In the genomic region with DNA sequence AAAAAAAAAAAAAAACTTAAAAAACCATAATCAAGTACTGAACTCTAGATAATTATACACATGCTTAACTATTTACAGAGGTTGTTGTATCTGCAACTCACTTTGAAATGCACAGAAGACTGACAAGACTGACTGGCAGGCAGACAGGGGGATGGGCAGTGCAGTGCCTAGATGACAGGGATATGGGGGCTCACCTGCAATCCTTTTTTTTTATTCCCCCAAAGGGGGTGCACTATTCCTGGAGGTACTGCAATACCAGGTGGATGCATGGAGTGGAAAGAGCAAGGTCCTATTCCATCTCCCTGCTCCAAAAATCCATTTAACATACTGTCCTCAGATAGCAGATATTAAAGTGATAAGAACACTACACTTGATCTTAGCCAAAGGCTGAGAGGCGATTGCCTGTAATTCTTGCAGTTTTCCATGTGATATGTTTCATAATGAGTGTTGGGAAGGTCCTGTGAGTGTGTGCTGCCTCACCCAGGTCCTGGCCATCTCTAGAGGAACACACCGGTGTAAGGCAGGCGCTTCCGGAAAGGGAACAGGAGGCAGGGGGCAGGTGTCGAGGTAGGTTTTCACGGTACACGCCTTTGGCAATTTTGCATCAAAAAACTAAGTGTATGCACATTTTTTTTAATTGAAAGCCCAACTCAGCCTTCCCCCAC, we compare ENCODE assay signal across 8 cellular contexts. TPM values are rescaled to one million over a fixed set of nuclear protein-coding genes. Genes with fewer than 3 reads are reported as not detected.
DNase-seq lines count a peak whose midpoint lies in the region; ATAC-seq, FAIRE-seq and TF ChIP-seq lines count a peak whose summit lies in the region.

No MANE protein-coding gene starts in this region.

- no peak overlapping the region for H3K4ac ChIP-seq in mesendoderm (ENCODE audit: low read depth, low read length)

- 10% methylated on average over 7 of the region's 7 CpGs for WGBS in liver
- WGBS in HepG2 (ENCODE audit: low lambda C conversion rate), result 94% methylated on average over 7 of the region's 7 CpGs
- no CpG with 5 or more reads among the region's 7 CpGs for WGBS in mesendoderm (ENCODE audit: extremely low coverage, insufficient coverage, low lambda C conversion rate)

- H4K5ac ChIP-seq in mesendoderm (ENCODE audit: low read length), result no peak overlapping the region

- no peak overlapping the region for H3K9ac ChIP-seq in liver (ENCODE audit: low read depth in 1 of 2, low read length in 2 of 2)
- no peak overlapping the region for H3K9ac ChIP-seq in HepG2 (ENCODE audit: insufficient read depth, low read depth, low read length)
- H3K9ac ChIP-seq in mesendoderm (ENCODE audit: low read length), result peak overlapping the region; percentile 71

- no peak overlapping the region for H4K8ac ChIP-seq in mesendoderm (ENCODE audit: low read depth, low read length)

- H3K36me3 Mint-ChIP-seq in central memory CD8-positive, alpha-beta T cell (ENCODE audit: insufficient read depth), result peaks cover 25% of the 10 kb centered on the region

- FAIRE-seq in HepG2 (lab: Jason Lieb, UNC), result no peak

- H3K9me3 Mint-ChIP-seq in central memory CD8-positive, alpha-beta T cell, result no peaks in the 10 kb centered on the region

- TF ChIP-seq POLR2A in HepG2 (IDR thresholded peaks at IDR 0.05; ENCODE audit: insufficient read depth in 1 of 2, low read depth in 2 of 2, low read length in 2 of 2) (no peak), vagina (IDR thresholded peaks at IDR 0.05) (no peak)

- no peak overlapping the region for H3K23ac ChIP-seq in mesendoderm (ENCODE audit: low read length)

- in situ Hi-C loops in HepG2 (cut with HindIII; ENCODE audit: extremely low pct_ligation_motif_present, low pct_unique_long_range_greater_than_20kb), result no loop called here

- peaks cover 13 to 81% (median 61%) of the 10 kb centered on the region in 4 donors for H3K4me1 ChIP-seq in liver (ENCODE audit: control insufficient read depth in 4 of 4, insufficient read depth in 4 of 4, low read length in 3 of 4)
- peaks cover 3% of the 10 kb centered on the region; the same call in 1 of the 2 replicates for H3K4me1 ChIP-seq in HepG2 (ENCODE audit: insufficient read depth, low read length)
- no peaks in the 10 kb centered on the region for H3K4me1 ChIP-seq in mesendoderm (ENCODE audit: control insufficient read depth, low read depth, low read length)
- H3K4me1 ChIP-seq in vagina, result peaks cover 13% of the 10 kb centered on the region

- H3K27me3 Mint-ChIP-seq in central memory CD8-positive, alpha-beta T cell, result no peaks in the 10 kb centered on the region

- H3K27me3 ChIP-seq in liver (ENCODE audit: control insufficient read depth in 4 of 4, insufficient read depth in 4 of 4, low read length in 3 of 4) (no peaks in the 10 kb centered on the region), HepG2 (ENCODE audit: control insufficient read depth in 1 of 2, insufficient read depth in 2 of 2, low read length in 2 of 2) (no peaks in the 10 kb centered on the region), mesendoderm (ENCODE audit: insufficient read depth, low read length, poor library complexity) (no peaks in the 10 kb centered on the region), vagina (no peaks in the 10 kb centered on the region)

- no peak overlapping the region for H2BK15ac ChIP-seq in mesendoderm (replicated peaks; ENCODE audit: low read depth)

- no peak overlapping the region for H2BK120ac ChIP-seq in mesendoderm (ENCODE audit: low read depth, low read length)

- POLR2A ChIA-PET in HepG2 (lab: Yijun Ruan, JAX), result no interaction called here

- peak overlapping the region; percentile 86 for H3K56ac ChIP-seq in mesendoderm (ENCODE audit: low read length)

- no peak for TF ChIP-seq EP300 in HepG2 (IDR thresholded peaks at IDR 0.05; ENCODE audit: low read depth in 2 of 2, low read length in 2 of 2)
- TF ChIP-seq EP300 in HepG2 (CRISPR knock-in tag; IDR thresholded peaks at IDR 0.05; ENCODE audit: borderline replicate concordance), result no peak

- no peak for ATAC-seq in HepG2
- ATAC-seq in central memory CD8-positive, alpha-beta T cell (replicated peaks; ENCODE audit: extremely low read depth, poor library complexity, severe bottlenecking), result no peak
- ATAC-seq in HG03378 (IDR thresholded peaks at IDR 0.05; ENCODE audit: unreplicated experiment), result no peak
- ATAC-seq in GM21515 (IDR thresholded peaks at IDR 0.05; ENCODE audit: unreplicated experiment), result no peak

- intact Hi-C loops in HepG2 (cut with micrococcal nuclease; ENCODE audit: unreplicated experiment) (no loop called here), vagina (cut with DNase I) (no loop called here)

- peaks cover 9 to 18% (median 10%) of the 10 kb centered on the region in 4 donors for H3K36me3 ChIP-seq in liver (ENCODE audit: control insufficient read depth in 4 of 4, insufficient read depth in 3 of 4, low read depth in 1 of 4, low read length in 3 of 4)
- H3K36me3 ChIP-seq in HepG2 (replicated peaks in 1 of 2; ENCODE audit: control insufficient read depth in 1 of 2, insufficient read depth in 2 of 2, low read length in 2 of 2), result peaks cover 23 to 55% of the 10 kb centered on the region in 2 experiments
- H3K36me3 ChIP-seq in mesendoderm (ENCODE audit: control insufficient read depth, insufficient read depth, low read length), result peaks cover 9% of the 10 kb centered on the region
- H3K36me3 ChIP-seq in vagina, result peaks cover 0 to 10% of the 10 kb centered on the region in 2 donors

- no TSS peak for BruUV-seq in HepG2 (replicated peaks; lab: Mats Ljungman, UMichigan)

- peaks cover 10% of the 10 kb centered on the region; the same call in 1 of the 2 replicates for H4K20me1 ChIP-seq in HepG2 (ENCODE audit: insufficient read depth, low read length)

- H3K4me2 ChIP-seq in HepG2 (ENCODE audit: low read depth, low read length) (no peak overlapping the region), mesendoderm (ENCODE audit: low read length) (peak overlapping the region; percentile 79)

- DNase-seq in HepG2 (ENCODE audit: low spot score) (no peak), mesendoderm (no peak), vagina (ENCODE audit: extremely low spot score in 2 of 2) (no peak)
- no peak for DNase-seq in central memory CD8-positive, alpha-beta T cell (ENCODE audit: low spot score in 2 of 2)
- DNase-seq in activated effector memory CD4-positive, alpha-beta T cell treated with Interleukin-2 at 50 U/mL for 16 hours, result no peak

- H3K79me2 ChIP-seq in HepG2 (ENCODE audit: insufficient read depth, low read length), result no peaks in the 10 kb centered on the region
- no peaks in the 10 kb centered on the region for H3K79me2 ChIP-seq in mesendoderm (ENCODE audit: control insufficient read depth, insufficient read depth, low read length)

- H2AK5ac ChIP-seq in mesendoderm (ENCODE audit: low read length), result no peak overlapping the region

- H3K27ac ChIP-seq in liver (ENCODE audit: low read depth in 1 of 2, low read length in 2 of 2), result peak overlapping the region; percentile 2 to 56
- H3K27ac ChIP-seq in HepG2 (ENCODE audit: extremely low read length, insufficient read depth, low read length), result no peak overlapping the region
- no peak overlapping the region for H3K27ac ChIP-seq in mesendoderm (ENCODE audit: low read depth, low read length)
- peak overlapping the region; percentile 53 for H3K27ac ChIP-seq in vagina

- H3K18ac ChIP-seq in mesendoderm (ENCODE audit: low read length), result no peak overlapping the region

- peak overlapping the region; percentile 58 for H3K4me3 Mint-ChIP-seq in central memory CD8-positive, alpha-beta T cell

- H3K4me1 Mint-ChIP-seq in central memory CD8-positive, alpha-beta T cell, result no peaks in the 10 kb centered on the region

- TF ChIP-seq CTCF in liver (IDR thresholded peaks at IDR 0.05; ENCODE audit: low read depth, low read length, missing input control), result no peak
- TF ChIP-seq CTCF in HepG2 (CRISPR knock-in tag; IDR thresholded peaks at IDR 0.05), result no peak
- TF ChIP-seq CTCF in vagina (IDR thresholded peaks at IDR 0.05), result no peak

- no peak overlapping the region for H2BK5ac ChIP-seq in mesendoderm (ENCODE audit: low read length)

- H3K9me3 ChIP-seq in liver (ENCODE audit: control insufficient read depth in 4 of 4, low read length in 3 of 4) (no peaks in the 10 kb centered on the region), HepG2 (ENCODE audit: low read length) (no peaks in the 10 kb centered on the region), vagina (no peaks in the 10 kb centered on the region)

- TF ChIP-seq RAD21 in liver (IDR thresholded peaks at IDR 0.05), result no peak
- no peak for TF ChIP-seq RAD21 in HepG2 (CRISPR knock-in tag; IDR thresholded peaks at IDR 0.05)

- H2AFZ ChIP-seq in HepG2 (ENCODE audit: low read length), result no peak overlapping the region

- CTCF ChIA-PET in HepG2 (lab: Yijun Ruan, JAX; ENCODE audit: low intra/inter-chr PET ratio, low total read pairs), result no interaction called here

- H3K4me3 ChIP-seq in liver (ENCODE audit: low read depth in 1 of 3, low read length in 3 of 3) (peak overlapping the region in 1 of 3 donors; percentile 14), HepG2 (replicated peaks in 1 of 3; ENCODE audit: insufficient read depth in 1 of 3, low read depth in 2 of 3, low read length in 3 of 3) (no peak overlapping the region), mesendoderm (ENCODE audit: low read length) (peak overlapping the region; percentile 43), vagina (peak overlapping the region; percentile 48 to 69)

- H3K79me1 ChIP-seq in mesendoderm (ENCODE audit: low read length), result peaks cover 1% of the 10 kb centered on the region

- no peak overlapping the region for H3K27ac Mint-ChIP-seq in central memory CD8-positive, alpha-beta T cell (ENCODE audit: low read depth)

RNA-seq across cellular contexts. Expression of gene SEC61A1, which starts 22.7 kb away (rescaled TPM):
- total RNA-seq in liver (100 to 1,000 TPM in 1 of 2 donors, 10 to 100 TPM in 1; 80.4 to 295 TPM), HepG2 (2016; rRNA removed; fragmentation: Illumina TruSeq; extraction: Trizol) (128 and 203 TPM in 2 replicates), vagina (92.8 TPM)
- polyA plus RNA-seq in liver (100 to 1,000 TPM in 1 of 2 donors, 10 to 100 TPM in 1; 90.8 to 203 TPM), HepG2 (2011; rRNA removed) (170 and 173 TPM in 2 replicates)
- 23.2 and 24.0 TPM in 2 replicates for total RNA-seq in HepG2 (2016; cell fraction: cytosol; rRNA removed; fragmentation: Illumina TruSeq; extraction: Trizol; ENCODE audit: low read depth)
- total RNA-seq in HepG2 (2016; cell fraction: insoluble cytoplasmic fraction; rRNA removed; fragmentation: Illumina TruSeq; extraction: Trizol), result 113 and 205 TPM in 2 replicates
- total RNA-seq in HepG2 (2016; cell fraction: membrane; rRNA removed; fragmentation: Illumina TruSeq; extraction: Trizol), result 77.7 and 81.8 TPM in 2 replicates
- 217 and 248 TPM in 2 replicates for total RNA-seq in HepG2 (2016; cell fraction: nucleus; rRNA removed; fragmentation: Illumina TruSeq; extraction: Trizol)
- 169 and 191 TPM in 2 replicates for polyA plus RNA-seq in HepG2 (2011; cell fraction: cytosol; rRNA removed)
- polyA plus RNA-seq in HepG2 (2011; cell fraction: nucleus; rRNA removed), result 153 and 160 TPM in 2 replicates
- polyA plus RNA-seq in HepG2 (2012), result 121 and 145 TPM in 2 replicates
- polyA plus RNA-seq in HepG2 (2016; cell fraction: cytosol; fragmentation: Illumina TruSeq; extraction: Trizol; ENCODE audit: low read depth), result 19.7 and 20.8 TPM in 2 replicates
- 101 and 109 TPM in 2 replicates for polyA plus RNA-seq in HepG2 (2016; cell fraction: insoluble cytoplasmic fraction; fragmentation: Illumina TruSeq; extraction: Trizol; ENCODE audit: low read depth)
- 42.6 and 47.4 TPM in 2 replicates for polyA plus RNA-seq in HepG2 (2016; cell fraction: membrane; fragmentation: Illumina TruSeq; extraction: Trizol; ENCODE audit: low read depth)
- polyA plus RNA-seq in HepG2 (2016; cell fraction: nucleus; fragmentation: Illumina TruSeq; extraction: Trizol; ENCODE audit: insufficient read depth, low read depth), result 314 and 317 TPM in 2 replicates
- 520 and 651 TPM in 2 replicates for polyA minus RNA-seq in HepG2 (2011; rRNA and poly(A)+ RNA removed; ENCODE audit: low replicate concordance)
- 181 and 199 TPM in 2 replicates for polyA minus RNA-seq in HepG2 (2011; cell fraction: cytosol; rRNA and poly(A)+ RNA removed)
- polyA minus RNA-seq in HepG2 (2011; cell fraction: nucleus; rRNA and poly(A)+ RNA removed), result 116 and 132 TPM in 2 replicates
- 140 TPM for polyA plus RNA-seq in mesendoderm (2013, experiment 1 of 2)
- polyA plus RNA-seq in mesendoderm (2013, experiment 2 of 2), result 137 TPM

RNA-seq across cellular contexts. Expression of gene RUVBL1, which starts 48.6 kb away (rescaled TPM):
- total RNA-seq in liver, result 10 to 100 TPM; 13.9 to 23.1 TPM
- polyA plus RNA-seq in liver, result 10 to 100 TPM; 13.3 to 13.9 TPM
- total RNA-seq in HepG2 (2016; rRNA removed; fragmentation: Illumina TruSeq; extraction: Trizol), result 86.3 and 120 TPM in 2 replicates
- 21.3 and 22.5 TPM in 2 replicates for total RNA-seq in HepG2 (2016; cell fraction: cytosol; rRNA removed; fragmentation: Illumina TruSeq; extraction: Trizol; ENCODE audit: low read depth)
- 90.7 and 130 TPM in 2 replicates for total RNA-seq in HepG2 (2016; cell fraction: insoluble cytoplasmic fraction; rRNA removed; fragmentation: Illumina TruSeq; extraction: Trizol)
- total RNA-seq in HepG2 (2016; cell fraction: membrane; rRNA removed; fragmentation: Illumina TruSeq; extraction: Trizol), result 28.2 and 30.2 TPM in 2 replicates
- total RNA-seq in HepG2 (2016; cell fraction: nucleus; rRNA removed; fragmentation: Illumina TruSeq; extraction: Trizol), result 36.7 and 39.2 TPM in 2 replicates
- 29.7 and 32.7 TPM in 2 replicates for polyA plus RNA-seq in HepG2 (2011; rRNA removed)
- polyA plus RNA-seq in HepG2 (2011; cell fraction: cytosol; rRNA removed), result 38.1 and 39.4 TPM in 2 replicates
- 13.5 and 14.5 TPM in 2 replicates for polyA plus RNA-seq in HepG2 (2011; cell fraction: nucleus; rRNA removed)
- polyA plus RNA-seq in HepG2 (2012), result 33.6 and 40.3 TPM in 2 replicates
- polyA plus RNA-seq in HepG2 (2016; cell fraction: cytosol; fragmentation: Illumina TruSeq; extraction: Trizol; ENCODE audit: low read depth), result 11.3 and 12.3 TPM in 2 replicates
- 101 and 104 TPM in 2 replicates for polyA plus RNA-seq in HepG2 (2016; cell fraction: insoluble cytoplasmic fraction; fragmentation: Illumina TruSeq; extraction: Trizol; ENCODE audit: low read depth)
- polyA plus RNA-seq in HepG2 (2016; cell fraction: membrane; fragmentation: Illumina TruSeq; extraction: Trizol; ENCODE audit: low read depth), result 16.7 and 17.6 TPM in 2 replicates
- 38.5 and 40.8 TPM in 2 replicates for polyA plus RNA-seq in HepG2 (2016; cell fraction: nucleus; fragmentation: Illumina TruSeq; extraction: Trizol; ENCODE audit: insufficient read depth, low read depth)
- 48.8 and 126 TPM in 2 replicates for polyA minus RNA-seq in HepG2 (2011; rRNA and poly(A)+ RNA removed; ENCODE audit: low replicate concordance)
- polyA minus RNA-seq in HepG2 (2011; cell fraction: cytosol; rRNA and poly(A)+ RNA removed), result 20.6 and 22.9 TPM in 2 replicates
- polyA minus RNA-seq in HepG2 (2011; cell fraction: nucleus; rRNA and poly(A)+ RNA removed), result 24.2 and 25.6 TPM in 2 replicates
- polyA plus RNA-seq in mesendoderm (2013, experiment 1 of 2), result 80.0 TPM
- polyA plus RNA-seq in mesendoderm (2013, experiment 2 of 2), result 79.2 TPM
- total RNA-seq in vagina, result 26.0 TPM

Comparison
In these comparisons a context has a peak if more than half of its experiments do, and no peak if none do; other contexts are left out.
1. H3K27ac ChIP-seq: peak in liver (2 of 2) and vagina (single experiment); none in HepG2 (single experiment) and mesendoderm (single experiment).
2. H3K4me3 ChIP-seq: peak in mesendoderm (single experiment) and vagina (2 of 2); none in HepG2 (0 of 3).